ENCODE assay signal across 16 cellular contexts in the genomic region with DNA sequence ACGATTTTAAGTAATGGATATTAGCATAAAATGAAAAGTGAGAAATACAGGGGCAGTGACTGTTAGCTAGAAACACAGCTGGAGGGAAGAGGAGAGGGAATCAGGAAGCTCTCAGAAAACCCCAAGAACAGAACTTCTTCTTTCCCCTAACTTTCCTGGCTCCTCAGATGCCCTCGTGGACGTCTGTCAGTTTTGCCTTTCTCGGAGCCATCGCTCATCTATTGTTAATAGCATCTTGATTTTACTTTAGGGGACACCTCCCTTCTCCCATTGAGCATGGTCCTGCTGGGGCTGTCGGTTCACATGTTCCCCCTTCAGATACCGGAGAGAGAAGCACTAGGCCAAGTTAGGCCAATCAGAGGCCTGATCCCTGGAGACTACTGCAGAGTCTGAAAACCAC. TPM values are rescaled to one million over a fixed set of nuclear protein-coding genes. Genes with fewer than 3 reads are reported as not detected.
DNase-seq lines count a peak whose midpoint lies in the region; ATAC-seq and TF ChIP-seq lines count a peak whose summit lies in the region.
"Had no signal": no experiment of that assay in that cellular context is flagged by ENCODE, and none has a peak within 500 bp of the region (broad histone marks: within the 10 kb centered on the region; RNA-seq: fewer than 3 reads in every experiment).

No MANE protein-coding gene starts in this region.

- H3K4me3 Mint-ChIP-seq in CD8-positive, alpha-beta memory T cell: peak overlapping the region in 6 of 7 donors; percentile 61 to 96 (median 77)
- no peak overlapping the region for H3K4me3 Mint-ChIP-seq in T-helper 17 cell
- peak overlapping the region; percentile 98 for H3K4me3 Mint-ChIP-seq in natural killer cell treated with Interleukin-12 subunit alpha and Interleukin-12 subunit beta and Interleukin-15 and Interleukin-18, amount 100 ng/mL, for 72 hours

- H3K4me2 ChIP-seq in KMS-11: peak overlapping the region; percentile 68

- peaks cover 21% of the 10 kb centered on the region for H3K4me1 ChIP-seq in CD8-positive, alpha-beta memory T cell (ENCODE audit: insufficient read depth, low read length)
- H3K4me1 ChIP-seq in KMS-11 (ENCODE audit: low read depth, poor library complexity, severe bottlenecking) (peaks cover 36% of the 10 kb centered on the region), right cardiac atrium (ENCODE audit: control insufficient read depth, insufficient read depth, low read length) (no peaks in the 10 kb centered on the region)
- H3K4me1 ChIP-seq: SJCRH30, vagina had no signal

- no peak for TF ChIP-seq CTCF in KMS-11 (conservative IDR thresholded peaks at IDR 0.05; ENCODE audit: low read depth, low read length)

- H3K4me3 ChIP-seq in CD8-positive, alpha-beta memory T cell (ENCODE audit: low read length): no peak overlapping the region
- H3K4me3 ChIP-seq in KMS-11 (IDR thresholded peaks at IDR 0.05; ENCODE audit: insufficient read depth, low read depth, low read length): peak overlapping the region; percentile 7
- H3K4me3 ChIP-seq in right cardiac atrium (ENCODE audit: low read length): no peak overlapping the region
- H3K4me3 ChIP-seq: vagina had no signal

- WGBS in right cardiac atrium: 80% methylated on average over 7 of the region's 7 CpGs

- intact Hi-C loops in right cardiac atrium (cut with DNase I): loop anchor here (5.0 kb wide), 3 partner anchors 70 to 80 kb away; no protein-coding TSS in a partner anchor

- H3K27me3 ChIP-seq in CD8-positive, alpha-beta memory T cell (ENCODE audit: insufficient read depth, low read length, poor library complexity, severe bottlenecking): no peaks in the 10 kb centered on the region
- H3K27me3 ChIP-seq in KMS-11 (ENCODE audit: insufficient read depth, low read depth): no peaks in the 10 kb centered on the region
- no peaks in the 10 kb centered on the region for H3K27me3 ChIP-seq in right cardiac atrium (ENCODE audit: control insufficient read depth, insufficient read depth)
- H3K27me3 ChIP-seq: heart right ventricle, vagina had no signal

- no peaks in the 10 kb centered on the region for H3K36me3 ChIP-seq in CD8-positive, alpha-beta memory T cell (ENCODE audit: insufficient read depth, low read length)
- H3K36me3 ChIP-seq in KMS-11 (ENCODE audit: insufficient read depth): no peaks in the 10 kb centered on the region
- H3K36me3 ChIP-seq: heart right ventricle, SJCRH30, vagina had no signal

- H3K9me3 ChIP-seq in CD8-positive, alpha-beta memory T cell (ENCODE audit: low read length): no peaks in the 10 kb centered on the region
- no peaks in the 10 kb centered on the region for H3K9me3 ChIP-seq in T-helper 17 cell (ENCODE audit: control insufficient read depth, low read length, poor library complexity, severe bottlenecking)
- H3K9me3 ChIP-seq in right cardiac atrium (ENCODE audit: control insufficient read depth, low read length): no peaks in the 10 kb centered on the region
- H3K9me3 ChIP-seq: SJCRH30, vagina had no signal

- peak overlapping the region; percentile 37; the same call in 1 of the 2 replicates for H3K9ac ChIP-seq in KMS-11

- H4K20me1 ChIP-seq in KMS-11 (ENCODE audit: insufficient read depth): no peaks in the 10 kb centered on the region

- H3K36me3 Mint-ChIP-seq in CD8-positive, alpha-beta memory T cell: peaks cover 4 to 14% (median 13%) of the 10 kb centered on the region in 3 donors
- no peaks in the 10 kb centered on the region for H3K36me3 Mint-ChIP-seq in T-helper 17 cell (ENCODE audit: low read depth)
- peaks cover 16% of the 10 kb centered on the region for H3K36me3 Mint-ChIP-seq in natural killer cell treated with Interleukin-12 subunit alpha and Interleukin-12 subunit beta and Interleukin-15 and Interleukin-18, amount 100 ng/mL, for 72 hours
- H3K36me3 Mint-ChIP-seq: activated naive CD8-positive, alpha-beta T cell treated with anti-CD3 and anti-CD28 coated beads, Interleukin-2, amount 10 ng/mL, durations not matched to agents 7 days and 5 days had no signal

- H3K79me2 ChIP-seq in KMS-11 (ENCODE audit: insufficient read depth, low read depth): no peaks in the 10 kb centered on the region

- POLR2A ChIA-PET in CD8-positive, alpha-beta memory T cell (lab: Charles Lee): no interaction called here

- H3K27ac ChIP-seq in CD8-positive, alpha-beta memory T cell (ENCODE audit: low read depth, low read length): no peak overlapping the region
- H3K27ac ChIP-seq in KMS-11 (peak overlapping the region; percentile 40; the same call in 1 of the 2 replicates), right cardiac atrium (ENCODE audit: low read length) (no peak overlapping the region)
- H3K27ac ChIP-seq: C4-2B, SJCRH30, vagina, VCaP had no signal

- H3K4me1 Mint-ChIP-seq in CD8-positive, alpha-beta memory T cell: peaks cover 41 to 50% (median 42%) of the 10 kb centered on the region in 3 donors
- H3K4me1 Mint-ChIP-seq in T-helper 17 cell: peaks cover 13% of the 10 kb centered on the region
- peaks cover 47 to 56% of the 10 kb centered on the region in 2 donors for H3K4me1 Mint-ChIP-seq in natural killer cell treated with Interleukin-12 subunit alpha and Interleukin-12 subunit beta and Interleukin-15 and Interleukin-18, amount 100 ng/mL, for 72 hours (ENCODE audit: low read depth in 2 of 2)

- H3K27ac Mint-ChIP-seq in CD8-positive, alpha-beta memory T cell: peak overlapping the region; percentile 74 to 98 (median 90)
- H3K27ac Mint-ChIP-seq in T-helper 17 cell: peak overlapping the region; percentile 68
- peak overlapping the region; percentile 89 to 99 for H3K27ac Mint-ChIP-seq in natural killer cell treated with Interleukin-12 subunit alpha and Interleukin-12 subunit beta and Interleukin-15 and Interleukin-18, amount 100 ng/mL, for 72 hours

- ATAC-seq in T-helper 17 cell (no peak), right cardiac atrium (no peak)
- no peak for ATAC-seq in natural killer cell treated with Interleukin-12 subunit alpha and Interleukin-12 subunit beta and Interleukin-15 and Interleukin-18, amount 100 ng/mL, for 72 hours

- CTCF ChIA-PET in CD8-positive, alpha-beta memory T cell (lab: Charles Lee): interaction anchor here (0.9 to 1.6 kb wide), 3 partner anchors 16 to 79 kb away, joined by 3 to 10 read pairs (median 5); no protein-coding TSS in a partner anchor

- H3K9me3 Mint-ChIP-seq in CD8-positive, alpha-beta memory T cell: no peaks in the 10 kb centered on the region
- H3K9me3 Mint-ChIP-seq in natural killer cell treated with Interleukin-12 subunit alpha and Interleukin-12 subunit beta and Interleukin-15 and Interleukin-18, amount 100 ng/mL, for 72 hours: no peaks in the 10 kb centered on the region
- H3K9me3 Mint-ChIP-seq: activated naive CD8-positive, alpha-beta T cell treated with anti-CD3 and anti-CD28 coated beads, Interleukin-2, amount 10 ng/mL, durations not matched to agents 7 days and 5 days had no signal

- H3K27me3 Mint-ChIP-seq in CD8-positive, alpha-beta memory T cell: no peaks in the 10 kb centered on the region
- H3K27me3 Mint-ChIP-seq in T-helper 17 cell: no peaks in the 10 kb centered on the region
- no peaks in the 10 kb centered on the region for H3K27me3 Mint-ChIP-seq in natural killer cell treated with Interleukin-12 subunit alpha and Interleukin-12 subunit beta and Interleukin-15 and Interleukin-18, amount 100 ng/mL, for 72 hours
- H3K27me3 Mint-ChIP-seq: activated naive CD8-positive, alpha-beta T cell treated with anti-CD3 and anti-CD28 coated beads, Interleukin-2, amount 10 ng/mL, durations not matched to agents 7 days and 5 days had no signal

- peak overlapping the region; percentile 96 for H2AFZ ChIP-seq in KMS-11 (ENCODE audit: low read depth)

- DNase-seq in CD8-positive, alpha-beta memory T cell: no peak
- DNase-seq in T-helper 17 cell (no peak), right cardiac atrium (no peak), globus pallidus (ENCODE audit: low spot score) (no peak), OCI-M2 (lab: John Stamatoyannopoulos, UW; ENCODE audit: unreplicated experiment) (no peak), NCI-H345 treated with DMSO at 0.1 percent for 48 hours (lab: John Stamatoyannopoulos, UW; ENCODE audit: unreplicated experiment) (no peak)
- DNase-seq in natural killer cell treated with Interleukin-12 subunit alpha and Interleukin-12 subunit beta and Interleukin-15 and Interleukin-18, amount 100 ng/mL, for 72 hours (ENCODE audit: low spot score): no peak
- DNase-seq: GOT3 had no signal

RNA-seq across cellular contexts. Expression of a gene that starts 2.3 kb away (rescaled TPM):
- total RNA-seq in CD8-positive, alpha-beta memory T cell: 10 to 100 TPM; 21.3 to 23.0 TPM
- 135 TPM for polyA plus RNA-seq in CD8-positive, alpha-beta memory T cell
- 10 to 100 TPM; 18.0 to 34.8 TPM for total RNA-seq in T-helper 17 cell
- 100 to 1,000 TPM; 209 to 569 TPM for total RNA-seq in natural killer cell treated with Interleukin-12 subunit alpha and Interleukin-12 subunit beta and Interleukin-15 and Interleukin-18, amount 100 ng/mL, for 72 hours
- 1 to 10 TPM; 4.0 to 6.6 (median 4.3) TPM for total RNA-seq in right cardiac atrium
- polyA plus RNA-seq in right cardiac atrium: 1.3 TPM
- total RNA-seq: SJCRH30 had no signal
- polyA plus RNA-seq: IMR-90 had no signal

RNA-seq across cellular contexts. Expression of a gene that starts 43.0 kb away (rescaled TPM):
- total RNA-seq in CD8-positive, alpha-beta memory T cell: under 1 TPM in 1 of 2 experiments, not detected in 1; 0.11 TPM
- not detected for polyA plus RNA-seq in CD8-positive, alpha-beta memory T cell
- total RNA-seq in T-helper 17 cell (under 1 TPM in 1 of 2 donors, not detected in 1; 0.17 TPM), right cardiac atrium (10 to 100 TPM; 16.9 to 24.1 (median 20.0) TPM)
- total RNA-seq in natural killer cell treated with Interleukin-12 subunit alpha and Interleukin-12 subunit beta and Interleukin-15 and Interleukin-18, amount 100 ng/mL, for 72 hours: not detected
- 16.8 TPM for polyA plus RNA-seq in right cardiac atrium
- total RNA-seq: activated naive CD8-positive, alpha-beta T cell treated with anti-CD3 and anti-CD28 coated beads, Interleukin-2, amount 10 ng/mL, durations not matched to agents 7 days and 5 days had no signal

Comparison
In these comparisons a context has a peak if more than half of its experiments do, and no peak if none do; other contexts are left out.
1. RNA of a gene that starts 2.3 kb away (total RNA-seq): 209 to 569 TPM in natural killer cell treated with Interleukin-12 subunit alpha and Interleukin-12 subunit beta and Interleukin-15 and Interleukin-18, amount 100 ng/mL, for 72 hours; 18.0 to 34.8 TPM in T-helper 17 cell, 21.3 to 23.0 TPM in CD8-positive, alpha-beta memory T cell and 4.0 to 6.6 TPM in right cardiac atrium; every median in the first group is over 4 times any median in the second.
2. RNA of a gene that starts 43.0 kb away (total RNA-seq): 16.9 to 24.1 TPM in right cardiac atrium; 0.17 TPM in T-helper 17 cell, 0.11 TPM in CD8-positive, alpha-beta memory T cell and not detected in natural killer cell treated with Interleukin-12 subunit alpha and Interleukin-12 subunit beta and Interleukin-15 and Interleukin-18, amount 100 ng/mL, for 72 hours; every median in the first group is over 10 times any median in the second.
3. Peak in every context shown above with its lines, with median percentiles within 50 percentile points of each other: H3K27ac Mint-ChIP-seq.